Comparison of ENCODE assay signal across 1 cellular context in the genomic region with DNA sequence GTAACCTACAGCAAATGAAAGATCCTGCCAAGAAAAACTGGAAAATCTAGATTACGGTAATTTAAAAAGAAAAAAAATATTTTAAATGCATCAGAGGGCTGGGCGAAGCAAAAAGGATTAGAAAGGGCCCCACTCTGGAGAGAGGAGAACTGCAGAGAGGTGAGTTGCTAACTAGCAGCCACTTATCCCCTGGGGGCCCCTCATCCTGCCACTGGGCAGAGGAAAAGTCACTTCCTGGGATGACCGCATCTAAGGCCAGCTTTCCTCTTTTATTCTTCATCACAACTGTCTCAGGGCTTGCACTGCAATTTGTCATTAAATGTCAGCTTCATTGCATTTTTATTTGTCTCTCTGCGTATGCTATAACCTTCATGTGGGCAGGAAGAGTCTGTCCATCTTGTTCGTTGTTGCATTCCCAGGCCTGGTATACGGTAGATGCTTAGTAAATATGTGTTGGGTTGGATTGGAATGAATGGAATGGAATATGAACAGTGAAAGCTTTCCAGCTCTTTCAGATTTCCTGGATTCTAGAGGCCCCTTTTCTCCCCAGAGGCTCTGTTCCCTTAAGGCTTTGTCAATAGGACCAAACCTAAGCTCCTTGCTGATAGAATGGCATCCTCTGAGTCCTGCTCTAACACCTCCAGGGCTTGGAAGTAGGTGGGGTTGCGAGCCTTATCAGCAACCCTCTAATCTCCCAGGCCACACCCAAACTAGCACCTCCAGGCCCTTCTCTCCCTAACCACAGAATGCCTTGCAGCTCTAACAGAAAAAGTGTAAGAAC.
TF ChIP-seq lines count a peak whose summit lies in the region.

No MANE protein-coding gene starts in this region.

TF ChIP-seq in K562, 482 proteins besides CTCF, POLR2A, EP300 and RAD21:
- TF ChIP-seq ZNF282 (CRISPR knock-in tag; IDR thresholded peaks at IDR 0.05) (no peak), SOX6 (IDR thresholded peaks at IDR 0.05) (peak; percentile 16; the same call in 1 of the 2 replicates), MEF2A (IDR thresholded peaks at IDR 0.05; ENCODE audit: control insufficient read depth, low read depth, low read length) (no peak), ARID1B (IDR thresholded peaks at IDR 0.05) (peak; percentile 44; the same call in 1 of the 2 replicates), KDM4B (IDR thresholded peaks at IDR 0.05; ENCODE audit: borderline replicate concordance in 2 of 2, low read depth in 1 of 2) (no peak), CTBP1 (IDR thresholded peaks at IDR 0.05; ENCODE audit: borderline replicate concordance) (peak; percentile 77; the same call in 1 of the 2 replicates), XRCC3 (IDR thresholded peaks at IDR 0.05) (no peak), CEBPG (CRISPR knock-in tag; IDR thresholded peaks at IDR 0.05) (no peak), CEBPG (tag; conservative IDR thresholded peaks at IDR 0.05 in 1 of 2, IDR thresholded peaks at IDR 0.05 in 1 of 2) (no peak), TOE1 (IDR thresholded peaks at IDR 0.05; ENCODE audit: borderline replicate concordance) (no peak), TOE1 (CRISPR knock-in tag; IDR thresholded peaks at IDR 0.05; ENCODE audit: borderline replicate concordance, low read depth) (no peak), CBFB (CRISPR knock-in tag; IDR thresholded peaks at IDR 0.05) (no peak), ZEB2 (IDR thresholded peaks at IDR 0.05) (peak; percentile 28; the same call in 1 of the 2 replicates), PCBP2 (IDR thresholded peaks at IDR 0.05; ENCODE audit: low read depth, low read length, poor library complexity, severe bottlenecking) (no peak), ZNF347 (CRISPR knock-in tag; IDR thresholded peaks at IDR 0.05; ENCODE audit: low read depth) (no peak), TBL1XR1 (IDR thresholded peaks at IDR 0.05; ENCODE audit: low read length in 2 of 2) (no peak), CBX5 (IDR thresholded peaks at IDR 0.05; ENCODE audit: borderline replicate concordance, low read depth) (no peak), DMBX1 (CRISPR knock-in tag; IDR thresholded peaks at IDR 0.05; ENCODE audit: borderline replicate concordance) (no peak), TEAD4 (IDR thresholded peaks at IDR 0.05; ENCODE audit: low read length) (peak; percentile 37; the same call in 1 of the 2 replicates), TEAD4 (CRISPR knock-in tag; IDR thresholded peaks at IDR 0.05; ENCODE audit: borderline replicate concordance) (no peak), KLF1 (tag; IDR thresholded peaks at IDR 0.05) (peak; percentile 89), RUNX1 (IDR thresholded peaks at IDR 0.05; ENCODE audit: low read depth) (0 out of 2 replicates have a peak, but pooled peaks have one; percentile 23), ESRRB (CRISPR knock-in tag; IDR thresholded peaks at IDR 0.05; ENCODE audit: borderline replicate concordance) (no peak), RCOR1 (IDR thresholded peaks at IDR 0.05; ENCODE audit: borderline replicate concordance in 1 of 2, low read depth in 2 of 2, low read length in 2 of 2) (peak in 1 of 2 experiments; percentile 69; a peak in 1 of 4 replicates), SMARCC2 (IDR thresholded peaks at IDR 0.05; ENCODE audit: low read depth) (no peak), ESRRA (IDR thresholded peaks at IDR 0.05; ENCODE audit: borderline replicate concordance, low read depth) (peak; percentile 44; the same call in 1 of the 2 replicates), ZNF77 (CRISPR knock-in tag; IDR thresholded peaks at IDR 0.05) (no peak), CHCHD3 (CRISPR knock-in tag; IDR thresholded peaks at IDR 0.05) (no peak), DPF2 (IDR thresholded peaks at IDR 0.05) (peak; percentile 30; the same call in 1 of the 2 replicates), SMAD1 (IDR thresholded peaks at IDR 0.05; ENCODE audit: low read depth, low read length, partially characterized antibody) (no peak), TCF3 (CRISPR knock-in tag; IDR thresholded peaks at IDR 0.05) (peak; percentile 28), RFX7 (CRISPR knock-in tag; IDR thresholded peaks at IDR 0.05) (no peak), SNIP1 (IDR thresholded peaks at IDR 0.05; ENCODE audit: low read depth) (no peak), ZSCAN32 (CRISPR knock-in tag; IDR thresholded peaks at IDR 0.05) (no peak), DNMT1 (IDR thresholded peaks at IDR 0.05) (no peak), KLF6 (CRISPR knock-in tag; IDR thresholded peaks at IDR 0.05; ENCODE audit: borderline replicate concordance) (no peak), ZNF239 (CRISPR knock-in tag; IDR thresholded peaks at IDR 0.05) (peak; percentile 54; the same call in 1 of the 2 replicates), HSF4 (CRISPR knock-in tag; IDR thresholded peaks at IDR 0.05; ENCODE audit: borderline replicate concordance) (no peak), SMAD2 (IDR thresholded peaks at IDR 0.05; ENCODE audit: low read depth, low read length) (no peak), CBFA2T3 (IDR thresholded peaks at IDR 0.05) (0 out of 2 replicates have a peak, but pooled peaks have one; percentile 8)
- TF ChIP-seq, protein P1, sequence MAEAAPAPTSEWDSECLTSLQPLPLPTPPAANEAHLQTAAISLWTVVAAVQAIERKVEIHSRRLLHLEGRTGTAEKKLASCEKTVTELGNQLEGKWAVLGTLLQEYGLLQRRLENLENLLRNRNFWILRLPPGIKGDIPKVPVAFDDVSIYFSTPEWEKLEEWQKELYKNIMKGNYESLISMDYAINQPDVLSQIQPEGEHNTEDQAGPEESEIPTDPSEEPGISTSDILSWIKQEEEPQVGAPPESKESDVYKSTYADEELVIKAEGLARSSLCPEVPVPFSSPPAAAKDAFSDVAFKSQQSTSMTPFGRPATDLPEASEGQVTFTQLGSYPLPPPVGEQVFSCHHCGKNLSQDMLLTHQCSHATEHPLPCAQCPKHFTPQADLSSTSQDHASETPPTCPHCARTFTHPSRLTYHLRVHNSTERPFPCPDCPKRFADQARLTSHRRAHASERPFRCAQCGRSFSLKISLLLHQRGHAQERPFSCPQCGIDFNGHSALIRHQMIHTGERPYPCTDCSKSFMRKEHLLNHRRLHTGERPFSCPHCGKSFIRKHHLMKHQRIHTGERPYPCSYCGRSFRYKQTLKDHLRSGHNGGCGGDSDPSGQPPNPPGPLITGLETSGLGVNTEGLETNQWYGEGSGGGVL (CRISPR knock-in tag; IDR thresholded peaks at IDR 0.05): no peak
- TF ChIP-seq, protein P2, sequence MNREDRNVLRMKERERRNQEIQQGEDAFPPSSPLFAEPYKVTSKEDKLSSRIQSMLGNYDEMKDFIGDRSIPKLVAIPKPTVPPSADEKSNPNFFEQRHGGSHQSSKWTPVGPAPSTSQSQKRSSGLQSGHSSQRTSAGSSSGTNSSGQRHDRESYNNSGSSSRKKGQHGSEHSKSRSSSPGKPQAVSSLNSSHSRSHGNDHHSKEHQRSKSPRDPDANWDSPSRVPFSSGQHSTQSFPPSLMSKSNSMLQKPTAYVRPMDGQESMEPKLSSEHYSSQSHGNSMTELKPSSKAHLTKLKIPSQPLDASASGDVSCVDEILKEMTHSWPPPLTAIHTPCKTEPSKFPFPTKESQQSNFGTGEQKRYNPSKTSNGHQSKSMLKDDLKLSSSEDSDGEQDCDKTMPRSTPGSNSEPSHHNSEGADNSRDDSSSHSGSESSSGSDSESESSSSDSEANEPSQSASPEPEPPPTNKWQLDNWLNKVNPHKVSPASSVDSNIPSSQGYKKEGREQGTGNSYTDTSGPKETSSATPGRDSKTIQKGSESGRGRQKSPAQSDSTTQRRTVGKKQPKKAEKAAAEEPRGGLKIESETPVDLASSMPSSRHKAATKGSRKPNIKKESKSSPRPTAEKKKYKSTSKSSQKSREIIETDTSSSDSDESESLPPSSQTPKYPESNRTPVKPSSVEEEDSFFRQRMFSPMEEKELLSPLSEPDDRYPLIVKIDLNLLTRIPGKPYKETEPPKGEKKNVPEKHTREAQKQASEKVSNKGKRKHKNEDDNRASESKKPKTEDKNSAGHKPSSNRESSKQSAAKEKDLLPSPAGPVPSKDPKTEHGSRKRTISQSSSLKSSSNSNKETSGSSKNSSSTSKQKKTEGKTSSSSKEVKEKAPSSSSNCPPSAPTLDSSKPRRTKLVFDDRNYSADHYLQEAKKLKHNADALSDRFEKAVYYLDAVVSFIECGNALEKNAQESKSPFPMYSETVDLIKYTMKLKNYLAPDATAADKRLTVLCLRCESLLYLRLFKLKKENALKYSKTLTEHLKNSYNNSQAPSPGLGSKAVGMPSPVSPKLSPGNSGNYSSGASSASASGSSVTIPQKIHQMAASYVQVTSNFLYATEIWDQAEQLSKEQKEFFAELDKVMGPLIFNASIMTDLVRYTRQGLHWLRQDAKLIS (CRISPR knock-in tag; IDR thresholded peaks at IDR 0.05): no peak
- TF ChIP-seq, protein P3, sequence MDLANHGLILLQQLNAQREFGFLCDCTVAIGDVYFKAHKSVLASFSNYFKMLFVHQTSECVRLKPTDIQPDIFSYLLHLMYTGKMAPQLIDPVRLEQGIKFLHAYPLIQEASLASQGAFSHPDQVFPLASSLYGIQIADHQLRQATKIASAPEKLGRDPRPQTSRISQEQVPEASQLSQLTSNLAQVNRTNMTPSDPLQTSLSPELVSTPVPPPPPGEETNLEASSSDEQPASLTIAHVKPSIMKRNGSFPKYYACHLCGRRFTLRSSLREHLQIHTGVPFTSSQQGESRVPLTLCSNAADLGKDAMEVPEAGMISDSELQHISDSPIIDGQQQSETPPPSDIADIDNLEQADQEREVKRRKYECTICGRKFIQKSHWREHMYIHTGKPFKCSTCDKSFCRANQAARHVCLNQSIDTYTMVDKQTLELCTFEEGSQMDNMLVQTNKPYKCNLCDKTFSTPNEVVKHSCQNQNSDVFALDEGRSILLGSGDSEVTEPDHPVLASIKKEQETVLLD (IDR thresholded peaks at IDR 0.05): no peak
- TF ChIP-seq, protein P4, sequence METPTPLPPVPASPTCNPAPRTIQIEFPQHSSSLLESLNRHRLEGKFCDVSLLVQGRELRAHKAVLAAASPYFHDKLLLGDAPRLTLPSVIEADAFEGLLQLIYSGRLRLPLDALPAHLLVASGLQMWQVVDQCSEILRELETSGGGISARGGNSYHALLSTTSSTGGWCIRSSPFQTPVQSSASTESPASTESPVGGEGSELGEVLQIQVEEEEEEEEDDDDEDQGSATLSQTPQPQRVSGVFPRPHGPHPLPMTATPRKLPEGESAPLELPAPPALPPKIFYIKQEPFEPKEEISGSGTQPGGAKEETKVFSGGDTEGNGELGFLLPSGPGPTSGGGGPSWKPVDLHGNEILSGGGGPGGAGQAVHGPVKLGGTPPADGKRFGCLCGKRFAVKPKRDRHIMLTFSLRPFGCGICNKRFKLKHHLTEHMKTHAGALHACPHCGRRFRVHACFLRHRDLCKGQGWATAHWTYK (CRISPR knock-in tag; IDR thresholded peaks at IDR 0.05): no peak
- TF ChIP-seq, protein P5, sequence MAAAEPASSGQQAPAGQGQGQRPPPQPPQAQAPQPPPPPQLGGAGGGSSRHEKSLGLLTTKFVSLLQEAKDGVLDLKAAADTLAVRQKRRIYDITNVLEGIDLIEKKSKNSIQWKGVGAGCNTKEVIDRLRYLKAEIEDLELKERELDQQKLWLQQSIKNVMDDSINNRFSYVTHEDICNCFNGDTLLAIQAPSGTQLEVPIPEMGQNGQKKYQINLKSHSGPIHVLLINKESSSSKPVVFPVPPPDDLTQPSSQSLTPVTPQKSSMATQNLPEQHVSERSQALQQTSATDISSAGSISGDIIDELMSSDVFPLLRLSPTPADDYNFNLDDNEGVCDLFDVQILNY (CRISPR knock-in tag; IDR thresholded peaks at IDR 0.05): no peak
- TF ChIP-seq, protein P6, sequence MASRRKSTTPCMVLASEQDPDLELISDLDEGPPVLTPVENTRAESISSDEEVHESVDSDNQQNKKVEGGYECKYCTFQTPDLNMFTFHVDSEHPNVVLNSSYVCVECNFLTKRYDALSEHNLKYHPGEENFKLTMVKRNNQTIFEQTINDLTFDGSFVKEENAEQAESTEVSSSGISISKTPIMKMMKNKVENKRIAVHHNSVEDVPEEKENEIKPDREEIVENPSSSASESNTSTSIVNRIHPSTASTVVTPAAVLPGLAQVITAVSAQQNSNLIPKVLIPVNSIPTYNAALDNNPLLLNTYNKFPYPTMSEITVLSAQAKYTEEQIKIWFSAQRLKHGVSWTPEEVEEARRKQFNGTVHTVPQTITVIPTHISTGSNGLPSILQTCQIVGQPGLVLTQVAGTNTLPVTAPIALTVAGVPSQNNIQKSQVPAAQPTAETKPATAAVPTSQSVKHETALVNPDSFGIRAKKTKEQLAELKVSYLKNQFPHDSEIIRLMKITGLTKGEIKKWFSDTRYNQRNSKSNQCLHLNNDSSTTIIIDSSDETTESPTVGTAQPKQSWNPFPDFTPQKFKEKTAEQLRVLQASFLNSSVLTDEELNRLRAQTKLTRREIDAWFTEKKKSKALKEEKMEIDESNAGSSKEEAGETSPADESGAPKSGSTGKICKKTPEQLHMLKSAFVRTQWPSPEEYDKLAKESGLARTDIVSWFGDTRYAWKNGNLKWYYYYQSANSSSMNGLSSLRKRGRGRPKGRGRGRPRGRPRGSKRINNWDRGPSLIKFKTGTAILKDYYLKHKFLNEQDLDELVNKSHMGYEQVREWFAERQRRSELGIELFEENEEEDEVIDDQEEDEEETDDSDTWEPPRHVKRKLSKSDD (conservative IDR thresholded peaks at IDR 0.05; ENCODE audit: low read length): no peak
- TF ChIP-seq, protein P7, sequence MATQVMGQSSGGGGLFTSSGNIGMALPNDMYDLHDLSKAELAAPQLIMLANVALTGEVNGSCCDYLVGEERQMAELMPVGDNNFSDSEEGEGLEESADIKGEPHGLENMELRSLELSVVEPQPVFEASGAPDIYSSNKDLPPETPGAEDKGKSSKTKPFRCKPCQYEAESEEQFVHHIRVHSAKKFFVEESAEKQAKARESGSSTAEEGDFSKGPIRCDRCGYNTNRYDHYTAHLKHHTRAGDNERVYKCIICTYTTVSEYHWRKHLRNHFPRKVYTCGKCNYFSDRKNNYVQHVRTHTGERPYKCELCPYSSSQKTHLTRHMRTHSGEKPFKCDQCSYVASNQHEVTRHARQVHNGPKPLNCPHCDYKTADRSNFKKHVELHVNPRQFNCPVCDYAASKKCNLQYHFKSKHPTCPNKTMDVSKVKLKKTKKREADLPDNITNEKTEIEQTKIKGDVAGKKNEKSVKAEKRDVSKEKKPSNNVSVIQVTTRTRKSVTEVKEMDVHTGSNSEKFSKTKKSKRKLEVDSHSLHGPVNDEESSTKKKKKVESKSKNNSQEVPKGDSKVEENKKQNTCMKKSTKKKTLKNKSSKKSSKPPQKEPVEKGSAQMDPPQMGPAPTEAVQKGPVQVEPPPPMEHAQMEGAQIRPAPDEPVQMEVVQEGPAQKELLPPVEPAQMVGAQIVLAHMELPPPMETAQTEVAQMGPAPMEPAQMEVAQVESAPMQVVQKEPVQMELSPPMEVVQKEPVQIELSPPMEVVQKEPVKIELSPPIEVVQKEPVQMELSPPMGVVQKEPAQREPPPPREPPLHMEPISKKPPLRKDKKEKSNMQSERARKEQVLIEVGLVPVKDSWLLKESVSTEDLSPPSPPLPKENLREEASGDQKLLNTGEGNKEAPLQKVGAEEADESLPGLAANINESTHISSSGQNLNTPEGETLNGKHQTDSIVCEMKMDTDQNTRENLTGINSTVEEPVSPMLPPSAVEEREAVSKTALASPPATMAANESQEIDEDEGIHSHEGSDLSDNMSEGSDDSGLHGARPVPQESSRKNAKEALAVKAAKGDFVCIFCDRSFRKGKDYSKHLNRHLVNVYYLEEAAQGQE (CRISPR knock-in tag; IDR thresholded peaks at IDR 0.05; ENCODE audit: low read depth): no peak
- TF ChIP-seq, protein P8, sequence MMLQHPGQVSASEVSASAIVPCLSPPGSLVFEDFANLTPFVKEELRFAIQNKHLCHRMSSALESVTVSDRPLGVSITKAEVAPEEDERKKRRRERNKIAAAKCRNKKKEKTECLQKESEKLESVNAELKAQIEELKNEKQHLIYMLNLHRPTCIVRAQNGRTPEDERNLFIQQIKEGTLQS (IDR thresholded peaks at IDR 0.05): no peak
- TF ChIP-seq, protein P8 (CRISPR knock-in tag; conservative IDR thresholded peaks at IDR 0.05): no peak
